ENCODE assay signal across 11 cellular contexts in the genomic region with DNA sequence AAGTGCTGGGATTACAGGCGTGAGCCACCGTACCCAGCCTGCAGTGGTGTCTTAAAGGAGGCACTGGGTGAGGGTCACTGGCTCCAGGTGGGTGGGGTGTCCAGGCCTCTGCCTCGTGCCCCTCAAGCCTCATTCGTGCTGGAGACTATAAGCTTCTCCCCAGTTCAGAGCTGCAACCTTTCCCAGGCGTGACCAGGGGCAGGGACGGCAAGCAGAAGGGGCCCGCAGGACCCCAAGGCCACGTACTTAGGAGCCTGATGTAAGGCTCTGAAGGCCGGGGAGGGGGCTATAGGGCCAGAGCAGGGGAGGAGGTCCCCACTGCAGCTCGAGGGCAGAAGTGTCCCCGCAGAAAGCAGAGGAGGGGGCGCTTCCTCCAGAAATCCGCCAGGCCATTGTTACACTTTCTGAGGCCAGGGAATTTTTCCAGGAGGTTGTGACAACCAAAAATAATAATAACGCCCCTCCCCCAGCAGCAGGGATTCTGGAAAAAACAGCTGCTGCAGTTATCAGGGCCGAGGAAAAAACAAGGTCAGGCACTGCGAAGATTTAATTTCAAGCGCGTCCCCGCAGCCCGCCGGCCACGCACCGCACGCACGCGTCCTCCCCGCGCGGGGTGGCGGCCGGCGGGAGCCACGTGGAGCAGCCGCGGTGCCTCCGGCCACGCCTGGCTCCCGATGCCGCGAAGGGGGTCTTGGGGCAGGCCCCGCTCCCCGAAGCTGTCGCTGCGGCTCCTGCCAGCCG. TPM values are rescaled to one million over a fixed set of nuclear protein-coding genes. Genes with fewer than 3 reads are reported as not detected.
DNase-seq lines count a peak whose midpoint lies in the region; ATAC-seq and TF ChIP-seq lines count a peak whose summit lies in the region.
"Had no signal": no experiment of that assay in that cellular context is flagged by ENCODE, and none has a peak within 500 bp of the region (broad histone marks: within the 10 kb centered on the region; RNA-seq: fewer than 3 reads in every experiment).

No MANE protein-coding gene starts in this region.

- peaks cover 14% of the 10 kb centered on the region for H3K4me1 Mint-ChIP-seq in T-helper 17 cell

- H3K4me1 ChIP-seq in neuronal stem cell (ENCODE audit: control insufficient read depth in 2 of 2, insufficient read depth in 1 of 2, low read depth in 1 of 2, low read length in 2 of 2) = peaks cover 31 to 37% of the 10 kb centered on the region in 2 donors

- H2AFZ ChIP-seq in neuronal stem cell (ENCODE audit: low read length) = no peak overlapping the region

- H3K9me3 ChIP-seq in T-helper 17 cell (ENCODE audit: control insufficient read depth, low read length, poor library complexity, severe bottlenecking) (no peaks in the 10 kb centered on the region), neuronal stem cell (replicated peaks in 1 of 2; ENCODE audit: control insufficient read depth in 2 of 2, insufficient read depth in 1 of 2, low read depth in 1 of 2, low read length in 2 of 2) (no peaks in the 10 kb centered on the region)

- POLR2A ChIA-PET in AG04449 (lab: Yijun Ruan, JAX) = interaction anchor here (2.1 kb wide), 1 partner anchor 56 kb away, joined by 8 read pairs; no protein-coding TSS in a partner anchor

- H3K27ac Mint-ChIP-seq in T-helper 17 cell = peak overlapping the region; percentile 11
- H3K27ac Mint-ChIP-seq: activated naive CD4-positive, alpha-beta T cell treated with anti-CD3 and anti-CD28 coated beads, Interleukin-2, amount 50 U/mL, for 72 hours had no signal

- no peak for ATAC-seq in T-helper 17 cell
- no peak for ATAC-seq in GM21447 (IDR thresholded peaks at IDR 0.05; ENCODE audit: unreplicated experiment)
- ATAC-seq: activated naive CD4-positive, alpha-beta T cell treated with anti-CD3 and anti-CD28 coated beads, Interleukin-2, amount 50 U/mL, for 72 hours; naive thymus-derived CD4-positive, alpha-beta T cell had no signal

- no CpG with 5 or more reads among the region's 45 CpGs for WGBS in neuronal stem cell (ENCODE audit: extremely low coverage in 2 of 2, insufficient read length in 2 of 2, insufficient replicate concordance in 1 of 2), 2 donors

- no peak overlapping the region for H4K8ac ChIP-seq in neuronal stem cell (ENCODE audit: low read depth, low read length)

- H3K23ac ChIP-seq in neuronal stem cell (ENCODE audit: low read depth, low read length, poor library complexity) = peak overlapping the region; percentile 52

- H2BK12ac ChIP-seq in neuronal stem cell (ENCODE audit: low read length) = no peak overlapping the region

- peak overlapping the region; percentile 77 for H2AK5ac ChIP-seq in neuronal stem cell (ENCODE audit: low read depth, low read length)

- H3K4me3 ChIP-seq in AG04449 (ENCODE audit: low read depth, low read length) = peak overlapping the region; percentile 93
- H3K4me3 ChIP-seq in fibroblast of the aortic adventitia (ENCODE audit: low read depth, low read length) = peak overlapping the region; percentile 28
- peak overlapping the region; percentile 67 to 100 for H3K4me3 ChIP-seq in neuronal stem cell (ENCODE audit: low read length in 2 of 2)

- H3K27me3 Mint-ChIP-seq in T-helper 17 cell = peaks cover 36% of the 10 kb centered on the region

- H3K14ac ChIP-seq in neuronal stem cell (ENCODE audit: low read length) = peak overlapping the region; percentile 71

- H3K9ac ChIP-seq in neuronal stem cell (ENCODE audit: low read depth, low read length, poor library complexity) = peak overlapping the region; percentile 85

- DNase-seq in AG04449 (ENCODE audit: low read depth, low spot score) (no peak), T-helper 17 cell (no peak), fibroblast of the aortic adventitia (ENCODE audit: low read depth) (peak; percentile 19), neuronal stem cell (ENCODE audit: low spot score) (no peak), GM13976 (ENCODE audit: low spot score) (no peak), NCI-H345 treated with DMSO at 0.1 percent for 48 hours (lab: John Stamatoyannopoulos, UW; ENCODE audit: unreplicated experiment) (no peak), GM19240 (ENCODE audit: insufficient read length, low spot score) (no peak)
- DNase-seq: naive thymus-derived CD4-positive, alpha-beta T cell; SIG-M5 had no signal

- no peak overlapping the region for H3K4me3 Mint-ChIP-seq in T-helper 17 cell
- H3K4me3 Mint-ChIP-seq: naive thymus-derived CD4-positive, alpha-beta T cell had no signal

- peak overlapping the region; percentile 80 for H3K18ac ChIP-seq in neuronal stem cell (ENCODE audit: low read length)

- H4K91ac ChIP-seq in neuronal stem cell (ENCODE audit: low read depth, low read length, poor library complexity) = no peak overlapping the region

- in situ Hi-C loops in GM13976 (cut with MboI; ENCODE audit: low sequenced_read_pairs, unreplicated experiment) = no loop called here

- H3K36me3 ChIP-seq in neuronal stem cell (replicated peaks in 1 of 2; ENCODE audit: control insufficient read depth in 2 of 2, insufficient read depth in 2 of 2, low read length in 2 of 2) = peaks cover 0 to 9% of the 10 kb centered on the region in 2 donors

- no peak overlapping the region for H3K4ac ChIP-seq in neuronal stem cell (ENCODE audit: low read length)

- peak overlapping the region; percentile 75 for H3K4me2 ChIP-seq in neuronal stem cell (ENCODE audit: insufficient read depth, low read length, poor library complexity, severe bottlenecking)

- H3K27ac ChIP-seq in neuronal stem cell (replicated peaks; ENCODE audit: low read length) = no peak overlapping the region

- peak overlapping the region; percentile 66 for H2BK15ac ChIP-seq in neuronal stem cell (ENCODE audit: low read length)

- no peak overlapping the region for H2BK120ac ChIP-seq in neuronal stem cell (ENCODE audit: low read depth, low read length)

- CTCF ChIA-PET in AG04449 (lab: Yijun Ruan, JAX) = interaction anchor here (0.6 to 1.7 kb wide), 4 partner anchors 26 to 143 kb away, joined by 3 to 5 read pairs (median 4); no protein-coding TSS in a partner anchor

- H3K79me1 ChIP-seq in neuronal stem cell (ENCODE audit: low read depth, low read length) = peaks cover 18% of the 10 kb centered on the region

- H2BK5ac ChIP-seq in neuronal stem cell (ENCODE audit: low read length) = no peak overlapping the region

- H3K36me3 Mint-ChIP-seq in T-helper 17 cell (ENCODE audit: low read depth) = peaks cover 2% of the 10 kb centered on the region

- peaks cover 0 to 9% (median 0%) of the 10 kb centered on the region in 3 experiments for H3K27me3 ChIP-seq in neuronal stem cell (ENCODE audit: control insufficient read depth in 3 of 3, insufficient read depth in 3 of 3, low read depth in 1 of 3, low read length in 3 of 3)

- TF ChIP-seq CTCF in AG04449 (IDR thresholded peaks at IDR 0.05; ENCODE audit: insufficient read depth, low read length, missing control alignments) (no peak), fibroblast of the aortic adventitia (IDR thresholded peaks at IDR 0.05; ENCODE audit: insufficient read depth, low read length) (no peak), GM13976 (IDR thresholded peaks at IDR 0.05; ENCODE audit: borderline replicate concordance, control extremely low read depth, extremely low read depth, insufficient read depth, missing control alignments) (no peak)

RNA-seq across cellular contexts. Expression of a gene that starts 45.7 kb away (rescaled TPM):
- total RNA-seq in T-helper 17 cell = 10 to 100 TPM; 59.4 to 98.4 TPM
- total RNA-seq in fibroblast of the aortic adventitia (ENCODE audit: low replicate concordance) = 49.5 and 90.5 TPM in 2 replicates
- polyA plus RNA-seq in neuronal stem cell (2013, experiment 1 of 2) = 7.2 TPM
- polyA plus RNA-seq in neuronal stem cell (2013, experiment 2 of 2) = 7.3 TPM

RNA-seq across cellular contexts. Expression of a gene that starts 54.5 kb away (rescaled TPM):
- total RNA-seq in T-helper 17 cell (under 1 TPM; 0.22 to 0.29 TPM), fibroblast of the aortic adventitia (ENCODE audit: low replicate concordance) (11.7 and 14.3 TPM in 2 replicates)
- 15.9 TPM for polyA plus RNA-seq in neuronal stem cell (2013, experiment 1 of 2)
- polyA plus RNA-seq in neuronal stem cell (2013, experiment 2 of 2) = 17.5 TPM
- polyA plus RNA-seq: naive thymus-derived CD4-positive, alpha-beta T cell had no signal

Comparison
In these comparisons a context has a peak if more than half of its experiments do, and no peak if none do; other contexts are left out.
1. H3K4me3 ChIP-seq: peak in every context shown above with its lines; median percentile 93 in AG04449; 84 in neuronal stem cell; 28 in fibroblast of the aortic adventitia.